In genomic region chr5:54832066-54832465, GRCh38 we compare ENCODE assay signal across 31 cellular contexts.
DNase-seq lines count a peak whose midpoint lies in the region; ATAC-seq and TF ChIP-seq lines count a peak whose summit lies in the region.
"Had no signal": no experiment of that assay in that cellular context is flagged by ENCODE, and none has a peak within 500 bp of the region (broad histone marks: within the 10 kb centered on the region; RNA-seq: fewer than 3 reads in every experiment).

No MANE protein-coding gene starts in this region.

- H3K4me3 Mint-ChIP-seq in nephron progenitor cell, result no peak overlapping the region
- H3K4me3 Mint-ChIP-seq: brain; memory B cell; stimulated activated naive CD8-positive, alpha-beta T cell treated with anti-CD3 and anti-CD28 coated beads, Interleukin-15, Interleukin-2, amounts not matched to agents 100 ng/mL and 50 ng/mL, for 24 hours had no signal

- no peak for ATAC-seq in HG03139 (IDR thresholded peaks at IDR 0.05; ENCODE audit: unreplicated experiment)
- ATAC-seq: gastrocnemius medialis, left colon had no signal

- TF ChIP-seq CTCF in AG09309 (IDR thresholded peaks at IDR 0.05; ENCODE audit: control insufficient read depth, insufficient read depth, low read depth, low read length, missing control alignments) (no peak), HFF-Myc (IDR thresholded peaks at IDR 0.05; ENCODE audit: low read depth, low read length, missing control alignments) (no peak), nephron progenitor cell (IDR thresholded peaks at IDR 0.05) (no peak)

- H3K4me3 ChIP-seq in AG09309 (ENCODE audit: control insufficient read depth, low read depth, low read length) (no peak overlapping the region), HFF-Myc (replicated peaks; ENCODE audit: low read depth, low read length) (no peak overlapping the region)
- H3K4me3 ChIP-seq: gastrocnemius medialis, hepatocyte, PC-9, thoracic aorta, uterus had no signal

- peak overlapping the region; percentile 52 for H3K27ac Mint-ChIP-seq in nephron progenitor cell
- H3K27ac Mint-ChIP-seq: stimulated activated naive CD8-positive, alpha-beta T cell treated with anti-CD3 and anti-CD28 coated beads, Interleukin-15, Interleukin-2, amounts not matched to agents 100 ng/mL and 50 ng/mL, for 24 hours had no signal

- peak; percentile 70 for DNase-seq in AG09309 (ENCODE audit: low read depth)
- DNase-seq in HFF-Myc (ENCODE audit: extremely low read depth, low read depth), result peak; percentile 90
- peak; percentile 88 for DNase-seq in fibroblast of gingiva (ENCODE audit: low read depth)
- DNase-seq in nephron progenitor cell, result no peak
- no peak for DNase-seq in activated CD4-positive, CD25-positive, alpha-beta regulatory T cell (lab: John Stamatoyannopoulos, UW)
- DNase-seq in SHP77 treated with DMSO at 0.1 percent for 48 hours (lab: John Stamatoyannopoulos, UW), result no peak
- DNase-seq in NCI-H82 treated with DMSO at 0.1 percent for 48 hours (lab: John Stamatoyannopoulos, UW; ENCODE audit: unreplicated experiment), result no peak
- DNase-seq: activated CD4-positive, alpha-beta T cell treated with anti-CD3 and anti-CD28 coated beads for 48 hours; activated CD8-positive, alpha-beta memory T cell treated with anti-CD3 and anti-CD28 coated beads for 24 hours; activated gamma-delta T cell treated with Interleukin-2 at 50 U/mL for 16 hours; Caco-2; DMS79; effector CD4-positive, alpha-beta T cell; gastrocnemius medialis; left colon; NCI-H1092; NCI-H187; NCI-H524 treated with DMSO at 0.1 percent for 48 hours; NK-92 treated with Interleukin-12 subunit alpha and Interleukin-12 subunit beta, amount 100 ng/mL, for 24 hours; PC-9; SIG-M5; T-helper 9 cell; uterus had no signal

- H3K27me3 Mint-ChIP-seq in nephron progenitor cell (ENCODE audit: low read depth, poor library complexity), result no peaks in the 10 kb centered on the region
- H3K27me3 Mint-ChIP-seq: brain; memory B cell; progenitor cell of endocrine pancreas; stimulated activated naive CD8-positive, alpha-beta T cell treated with anti-CD3 and anti-CD28 coated beads, Interleukin-15, Interleukin-2, amounts not matched to agents 100 ng/mL and 50 ng/mL, for 24 hours had no signal

- H3K4me1 Mint-ChIP-seq in nephron progenitor cell, result peaks cover 18% of the 10 kb centered on the region

- H3K36me3 Mint-ChIP-seq in nephron progenitor cell (ENCODE audit: low read depth), result peaks cover 3% of the 10 kb centered on the region
- H3K36me3 Mint-ChIP-seq: brain, IgD-negative memory B cell had no signal

- peaks cover 4% of the 10 kb centered on the region for H3K9me3 Mint-ChIP-seq in nephron progenitor cell
- H3K9me3 Mint-ChIP-seq: memory B cell; stimulated activated naive CD8-positive, alpha-beta T cell treated with anti-CD3 and anti-CD28 coated beads, Interleukin-15, Interleukin-2, amounts not matched to agents 100 ng/mL and 50 ng/mL, for 24 hours had no signal

Comparison
In these comparisons a context has a peak if more than half of its experiments do, and no peak if none do; other contexts are left out.
1. DNase-seq: peak in AG09309 (single experiment), HFF-Myc (single experiment) and fibroblast of gingiva (single experiment); none in nephron progenitor cell (single experiment), activated CD4-positive, CD25-positive, alpha-beta regulatory T cell (0 of 4), SHP77 treated with DMSO at 0.1 percent for 48 hours (single experiment) and NCI-H82 treated with DMSO at 0.1 percent for 48 hours (single experiment).